10 cellular contexts compared by ENCODE assay signal in genomic region chr10:50988792-50989191, GRCh38.
DNase-seq lines count a peak whose midpoint lies in the region; ATAC-seq and TF ChIP-seq lines count a peak whose summit lies in the region.
"Had no signal": no experiment of that assay in that cellular context is flagged by ENCODE, and none has a peak within 500 bp of the region (broad histone marks: within the 10 kb centered on the region; RNA-seq: fewer than 3 reads in every experiment).

No MANE protein-coding gene starts in this region.

- peaks cover 50% of the 10 kb centered on the region for H3K27me3 Mint-ChIP-seq in activated naive CD4-positive, alpha-beta T cell treated with anti-CD3 and anti-CD28 coated beads, Interleukin-2, amount 10 ng/mL, durations not matched to agents 7 days and 5 days

- H3K27ac ChIP-seq in A673 (ENCODE audit: low read depth, low read length, poor library complexity, severe bottlenecking): no peak overlapping the region
- H3K27ac ChIP-seq in caudate nucleus (ENCODE audit: low read depth, low read length): no peak overlapping the region

- in situ Hi-C loops in GM13976 (cut with MboI; ENCODE audit: low sequenced_read_pairs, unreplicated experiment): no loop called here

- POLR2A ChIA-PET in A673 (lab: Charles Lee; ENCODE audit: low non-redundant PET): no interaction called here

- H3K27ac Mint-ChIP-seq in activated naive CD4-positive, alpha-beta T cell treated with anti-CD3 and anti-CD28 coated beads, Interleukin-2, amount 10 ng/mL, durations not matched to agents 7 days and 5 days: no peak overlapping the region
- H3K27ac Mint-ChIP-seq: T-helper 17 cell had no signal

- H3K4me1 ChIP-seq in A673 (ENCODE audit: insufficient read depth, low read length, poor library complexity, severe bottlenecking): peaks cover 5% of the 10 kb centered on the region

- intact Hi-C loops in A673 (cut with micrococcal nuclease; ENCODE audit: unreplicated experiment): no loop called here

- no peaks in the 10 kb centered on the region for H3K36me3 Mint-ChIP-seq in activated naive CD4-positive, alpha-beta T cell treated with anti-CD3 and anti-CD28 coated beads, Interleukin-2, amount 10 ng/mL, durations not matched to agents 7 days and 5 days

- H3K9me3 ChIP-seq in A673 (ENCODE audit: low read depth, low read length, poor library complexity, severe bottlenecking): no peaks in the 10 kb centered on the region

- H3K9me3 Mint-ChIP-seq in activated naive CD4-positive, alpha-beta T cell treated with anti-CD3 and anti-CD28 coated beads, Interleukin-2, amount 10 ng/mL, durations not matched to agents 7 days and 5 days: no peaks in the 10 kb centered on the region

- DNase-seq in A673 (ENCODE audit: low spot score) (peak; percentile 36), GM13976 (ENCODE audit: low spot score) (no peak), amniotic epithelial cell (ENCODE audit: low read depth) (peak; percentile 42), kidney glomerular epithelial cell (lab: John Stamatoyannopoulos, UW) (peak; percentile 10), caudate nucleus (lab: John Stamatoyannopoulos, UW) (no peak)
- DNase-seq in activated naive CD4-positive, alpha-beta T cell treated with anti-CD3 and anti-CD28 coated beads, Interleukin-2, amount 10 ng/mL, durations not matched to agents 7 days and 5 days: no peak
- DNase-seq: effector CD4-positive, alpha-beta T cell; T-helper 17 cell had no signal

- H3K27me3 ChIP-seq in A673 (replicated peaks; ENCODE audit: insufficient read depth, low read depth, low read length, poor library complexity): peaks cover 83% of the 10 kb centered on the region

- CTCF ChIA-PET in A673 (lab: Charles Lee): no interaction called here
- CTCF ChIA-PET in activated naive CD4-positive, alpha-beta T cell treated with anti-CD3 and anti-CD28 coated beads, Interleukin-2, amount 10 ng/mL, durations not matched to agents 7 days and 5 days (lab: Charles Lee): no interaction called here

- TF ChIP-seq CTCF in A673 (conservative IDR thresholded peaks at IDR 0.05; ENCODE audit: low read depth, low read length) (peak; percentile 57), GM13976 (IDR thresholded peaks at IDR 0.05; ENCODE audit: borderline replicate concordance, control extremely low read depth, extremely low read depth, insufficient read depth, missing control alignments) (peak; percentile 18)

- peaks cover 2% of the 10 kb centered on the region for H3K4me1 Mint-ChIP-seq in activated naive CD4-positive, alpha-beta T cell treated with anti-CD3 and anti-CD28 coated beads, Interleukin-2, amount 10 ng/mL, durations not matched to agents 7 days and 5 days

- no peak for ATAC-seq in HG02884 (IDR thresholded peaks at IDR 0.05; ENCODE audit: unreplicated experiment)
- ATAC-seq in HG03139 (IDR thresholded peaks at IDR 0.05; ENCODE audit: unreplicated experiment): no peak
- ATAC-seq: T-helper 17 cell had no signal

- H3K4me3 Mint-ChIP-seq in activated naive CD4-positive, alpha-beta T cell treated with anti-CD3 and anti-CD28 coated beads, Interleukin-2, amount 10 ng/mL, durations not matched to agents 7 days and 5 days: no peak overlapping the region
- H3K4me3 Mint-ChIP-seq: T-helper 17 cell had no signal

- no peaks in the 10 kb centered on the region for H3K36me3 ChIP-seq in A673 (ENCODE audit: insufficient read depth, low read length, poor library complexity, severe bottlenecking)

- no peak overlapping the region for H3K4me3 ChIP-seq in A673 (ENCODE audit: low read depth, low read length, poor library complexity, severe bottlenecking)

- BruUV-seq in A673 (replicated peaks; lab: Mats Ljungman, UMichigan): no TSS peak

Comparison
In these comparisons a context has a peak if more than half of its experiments do, and no peak if none do; other contexts are left out.
1. DNase-seq: peak in A673 (single experiment), amniotic epithelial cell (single experiment) and kidney glomerular epithelial cell (single experiment); none in GM13976 (single experiment), activated naive CD4-positive, alpha-beta T cell treated with anti-CD3 and anti-CD28 coated beads, Interleukin-2, amount 10 ng/mL, durations not matched to agents 7 days and 5 days (single experiment) and caudate nucleus (0 of 61).